Comparison of ENCODE assay signal across 21 cellular contexts in the genomic region with DNA sequence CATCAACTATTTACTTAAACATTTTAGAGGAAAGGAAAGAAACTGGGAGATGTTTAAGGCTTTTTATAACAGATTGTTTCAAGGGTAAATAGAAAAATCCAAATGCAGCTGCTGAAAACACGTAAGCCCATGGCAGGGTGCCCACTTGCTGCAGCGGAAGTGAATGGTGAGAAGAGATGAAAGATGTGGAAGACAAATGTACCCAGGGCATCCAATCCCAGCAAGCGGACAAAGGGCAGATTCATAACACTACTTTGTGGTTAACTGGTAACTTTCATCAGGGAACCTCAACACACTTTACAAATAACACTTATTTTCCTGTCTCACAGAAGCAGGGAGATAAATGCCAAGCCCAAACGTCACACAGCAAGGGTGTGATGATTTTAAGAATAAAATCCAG.
DNase-seq lines count a peak whose midpoint lies in the region; ATAC-seq lines count a peak whose summit lies in the region.
"Had no signal": no experiment of that assay in that cellular context is flagged by ENCODE, and none has a peak within 500 bp of the region (broad histone marks: within the 10 kb centered on the region; RNA-seq: fewer than 3 reads in every experiment).

No MANE protein-coding gene starts in this region.

- no peak overlapping the region for H3K4me3 ChIP-seq in aorta (ENCODE audit: low read length in 2 of 2)
- no peak overlapping the region for H3K4me3 ChIP-seq in right cardiac atrium (ENCODE audit: low read length)
- H3K4me3 ChIP-seq: prostate gland had no signal

- POLR2A ChIA-PET in T-cell (lab: Charles Lee), result interaction anchor here in 1 of 2 donors (0.6 kb wide), 1 partner anchor 1828 kb away, joined by 5 read pairs; no protein-coding TSS in a partner anchor

- ATAC-seq in T-cell (replicated peaks in 1 of 4) (peak in 2 of 4 experiments; percentile 46 to 65), aorta (ENCODE audit: low FRiP score) (no peak), right cardiac atrium (no peak)
- ATAC-seq: esophagus mucosa, Panc1 had no signal

- peaks cover 15 to 19% (median 18%) of the 10 kb centered on the region in 3 donors for H3K4me1 Mint-ChIP-seq in T-cell
- H3K4me1 Mint-ChIP-seq: activated CD4-positive, alpha-beta T cell treated with anti-CD3 and anti-CD28 coated beads, Interleukin-2, amount 10 ng/mL, durations not matched to agents 24 days and 14 days had no signal

- no peak overlapping the region for H3K4me3 Mint-ChIP-seq in T-cell
- H3K4me3 Mint-ChIP-seq: activated CD4-positive, alpha-beta T cell treated with anti-CD3 and anti-CD28 coated beads, Interleukin-2, amount 10 ng/mL, durations not matched to agents 24 days and 14 days; B cell; T-helper 2 cell treated with Interferon-gamma antibody and Interleukin-4, amounts not matched to agents 5 μg/mL and 100 μg/mL, for 36 hours had no signal

- H3K9me3 ChIP-seq in aorta (ENCODE audit: control insufficient read depth, low read length), result no peaks in the 10 kb centered on the region
- H3K9me3 ChIP-seq in right cardiac atrium (ENCODE audit: control insufficient read depth, low read length), result no peaks in the 10 kb centered on the region
- H3K9me3 ChIP-seq: prostate gland had no signal

- H3K36me3 ChIP-seq in aorta (ENCODE audit: control insufficient read depth in 1 of 2, insufficient read depth in 2 of 2, low read length in 1 of 2), result no peaks in the 10 kb centered on the region
- H3K36me3 ChIP-seq: prostate gland had no signal

- peaks cover 0 to 5% (median 4%) of the 10 kb centered on the region in 3 donors for H3K9me3 Mint-ChIP-seq in T-cell
- H3K9me3 Mint-ChIP-seq: activated CD4-positive, alpha-beta T cell treated with anti-CD3 and anti-CD28 coated beads, Interleukin-2, amount 10 ng/mL, durations not matched to agents 24 days and 14 days had no signal

- H3K27me3 ChIP-seq in aorta (ENCODE audit: control insufficient read depth in 1 of 2, insufficient read depth in 2 of 2, low read length in 1 of 2) (no peaks in the 10 kb centered on the region), right cardiac atrium (ENCODE audit: control insufficient read depth, insufficient read depth) (peaks cover 3% of the 10 kb centered on the region)

- peak overlapping the region in 1 of 2 donors; percentile 34 for H3K27ac ChIP-seq in aorta (ENCODE audit: low read depth in 1 of 2, low read length in 2 of 2)
- H3K27ac ChIP-seq in right cardiac atrium (ENCODE audit: low read length), result no peak overlapping the region
- H3K27ac ChIP-seq: prostate gland had no signal

- in situ Hi-C loops in G401 (cut with HindIII; ENCODE audit: low sequenced_read_pairs), result no loop called here

- DNase-seq in activated gamma-delta T cell treated with Interleukin-2 at 50 U/mL for 16 hours (peak; percentile 34), activated gamma-delta T cell (lab: John Stamatoyannopoulos, UW) (no peak), T-cell (peak in 28 of 34 experiments; percentile 3 to 59 (median 22)), inferior parietal cortex (ENCODE audit: extremely low spot score) (peak; percentile 35), aorta (peak; percentile 68 to 87), G401 (ENCODE audit: low spot score) (no peak), right cardiac atrium (no peak)
- no peak for DNase-seq in activated effector memory CD4-positive, alpha-beta T cell treated with anti-CD3 and anti-CD28 coated beads, Interleukin-2, amount 50 U/mL, for 16 hours
- DNase-seq: activated CD4-positive, alpha-beta T cell treated with anti-CD3 and anti-CD28 coated beads, Interleukin-2, amount 10 ng/mL, durations not matched to agents 24 days and 14 days; activated naive CD4-positive, alpha-beta T cell treated with anti-CD3 and anti-CD28 coated beads, Interleukin-2, amount 50 U/mL, for 16 hours; HCEC 1CT; Kasumi-1; midbrain; NCI-H2171; stimulated activated CD4-positive, alpha-beta T cell treated with anti-CD3 and anti-CD28 coated beads, Interleukin-2, amount 100 ng/mL, for 48 hours; stimulated activated naive CD4-positive, alpha-beta T cell had no signal

- 32 to 42% methylated on average over 4 of the region's 4 CpGs for WGBS in aorta, 2 donors
- WGBS in right cardiac atrium, result 57% methylated on average over 4 of the region's 4 CpGs

- no peaks in the 10 kb centered on the region for H3K36me3 Mint-ChIP-seq in T-cell

- intact Hi-C loops in aorta (cut with DNase I), result no loop called here
- intact Hi-C loops in right cardiac atrium (cut with DNase I), result no loop called here

- H3K4me1 ChIP-seq in aorta (ENCODE audit: control insufficient read depth in 1 of 2, insufficient read depth in 2 of 2, low read length in 2 of 2) (peaks cover 3 to 4% of the 10 kb centered on the region in 2 donors), right cardiac atrium (ENCODE audit: control insufficient read depth, insufficient read depth, low read length) (no peaks in the 10 kb centered on the region)
- H3K4me1 ChIP-seq: prostate gland had no signal

- no peak overlapping the region for H3K27ac Mint-ChIP-seq in T-cell
- H3K27ac Mint-ChIP-seq: activated CD4-positive, alpha-beta T cell treated with anti-CD3 and anti-CD28 coated beads, Interleukin-2, amount 10 ng/mL, durations not matched to agents 24 days and 14 days; B cell; T-helper 2 cell treated with Interferon-gamma antibody and Interleukin-4, amounts not matched to agents 5 μg/mL and 100 μg/mL, for 36 hours had no signal

- peaks cover 3 to 16% of the 10 kb centered on the region in 2 donors for H3K27me3 Mint-ChIP-seq in T-cell

- CTCF ChIA-PET in T-cell (lab: Charles Lee), result interaction anchor here in 1 of 2 donors (0.6 kb wide), 1 partner anchor 1739 kb away, joined by 3 read pairs; no protein-coding TSS in a partner anchor

Comparison
In these comparisons a context has a peak if more than half of its experiments do, and no peak if none do; other contexts are left out.
1. DNase-seq: peak in activated gamma-delta T cell treated with Interleukin-2 at 50 U/mL for 16 hours (single experiment), T-cell (28 of 34), inferior parietal cortex (single experiment) and aorta (2 of 2); none in activated gamma-delta T cell (single experiment), G401 (single experiment), right cardiac atrium (0 of 3) and activated effector memory CD4-positive, alpha-beta T cell treated with anti-CD3 and anti-CD28 coated beads, Interleukin-2, amount 50 U/mL, for 16 hours (single experiment).